ENCODE assay signal across 31 cellular contexts in the genomic region with DNA sequence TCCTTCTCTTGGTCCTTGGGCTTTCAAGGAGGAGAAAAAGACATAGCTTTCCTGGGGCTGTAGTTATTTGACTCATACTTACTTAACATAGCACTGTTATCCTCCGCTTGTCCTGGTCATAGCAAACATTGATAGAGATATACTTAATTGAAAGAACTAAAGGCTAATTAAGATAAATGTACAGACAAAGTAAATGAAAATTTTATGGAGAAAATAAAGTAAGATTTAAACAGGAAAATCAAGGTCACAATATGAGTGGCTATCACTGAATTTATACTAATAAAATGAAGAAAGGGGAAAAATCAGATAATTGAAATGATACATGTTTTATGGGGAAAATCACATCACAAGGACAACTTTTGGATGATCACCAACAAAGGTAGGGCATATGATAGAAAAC.
"Had no signal": no experiment of that assay in that cellular context is flagged by ENCODE, and none has a peak within 500 bp of the region (broad histone marks: within the 10 kb centered on the region; RNA-seq: fewer than 3 reads in every experiment).

No MANE protein-coding gene starts in this region.

- H3K36me3 ChIP-seq: adrenal gland, brain microvascular endothelial cell, breast epithelium had no signal

- H3K27me3 ChIP-seq: adrenal gland, body of pancreas, brain microvascular endothelial cell, breast epithelium had no signal

- DNase-seq: activated B cell treated with CpG ODN at 0.5 μM for 24 hours; activated CD4-positive, alpha-beta memory T cell treated with anti-CD3 and anti-CD28 coated beads for 36 hours; activated CD4-positive, alpha-beta T cell treated with anti-CD3 and anti-CD28 coated beads for 4 hours; activated CD4-positive, alpha-beta T cell treated with anti-CD3 and anti-CD28 coated beads, Interleukin-2, amount 10 ng/mL, durations not matched to agents 24 days and 14 days; activated CD4-positive, alpha-beta T cell treated with anti-CD3 and anti-CD28 coated beads, Interleukin-2, amount 50 U/mL, for 1 hour; activated CD4-positive, alpha-beta T cell treated with anti-CD3 and anti-CD28 coated beads, Interleukin-2, amount 50 U/mL, for 4 hours; activated CD4-positive, CD25-positive, alpha-beta regulatory T cell treated with anti-CD3 and anti-CD28 coated beads, Interleukin-2, amount 50 U/mL, for 72 hours; activated CD8-positive, alpha-beta memory T cell treated with anti-CD3 and anti-CD28 coated beads, Interleukin-2, amount 50 U/mL, for 4 hours; activated CD8-positive, alpha-beta T cell treated with anti-CD3 and anti-CD28 coated beads for 36 hours; activated effector memory CD4-positive, alpha-beta T cell treated with anti-CD3 and anti-CD28 coated beads, Interleukin-2, amount 50 U/mL, for 16 hours; activated gamma-delta T cell treated with Interleukin-2 at 50 U/mL for 16 hours; activated naive CD4-positive, alpha-beta T cell; activated naive CD4-positive, alpha-beta T cell treated with anti-CD3 and anti-CD28 coated beads for 36 hours; activated naive CD4-positive, alpha-beta T cell treated with anti-CD3 and anti-CD28 coated beads, Interleukin-2, amount 50 U/mL, for 16 hours; activated naive CD8-positive, alpha-beta T cell treated with anti-CD3 and anti-CD28 coated beads for 36 hours; activated T-cell treated with anti-CD3 and anti-CD28 coated beads for 4 hours; activated T-cell treated with anti-CD3 and anti-CD28 coated beads, Interleukin-2, amount 50 U/mL, for 1 hour; activated T-cell treated with anti-CD3 and anti-CD28 coated beads, Interleukin-2, amount 50 U/mL, for 4 hours; activated T-cell treated with anti-CD3 and anti-CD28 coated beads, Interleukin-2, amount 50 U/mL, for 72 hours; adrenal gland; amniotic stem cell; aorta; body of pancreas; brain microvascular endothelial cell; central memory CD4-positive, alpha-beta T cell; T-helper 2 cell; T-helper 9 cell had no signal

- ATAC-seq: activated CD8-positive, alpha-beta T cell treated with anti-CD3 and anti-CD28 coated beads for 36 hours; activated naive CD4-positive, alpha-beta T cell treated with anti-CD3 and anti-CD28 coated beads, Interleukin-2, amount 50 U/mL, for 72 hours; activated T-cell treated with anti-CD3 and anti-CD28 coated beads, Interleukin-2, amount 50 U/mL, for 4 hours; activated T-cell treated with anti-CD3 and anti-CD28 coated beads, Interleukin-2, amount 50 U/mL, for 72 hours; activated T-helper 17 cell treated with anti-CD3 and anti-CD28 coated beads, Interleukin-2, amount 50 U/mL, for 72 hours; body of pancreas had no signal

- H3K9me3 ChIP-seq: adrenal gland, body of pancreas, breast epithelium had no signal

- H3K4me1 ChIP-seq: adrenal gland, body of pancreas, breast epithelium had no signal

- H3K4me3 ChIP-seq: adrenal gland, body of pancreas, breast epithelium had no signal

- H3K27ac ChIP-seq: adrenal gland, body of pancreas, brain microvascular endothelial cell, breast epithelium, VCaP had no signal
